ENCODE assay signal across 8 cellular contexts in genomic region chr2:152336103-152336853, GRCh38. TPM values are rescaled to one million over a fixed set of nuclear protein-coding genes. Genes with fewer than 3 reads are reported as not detected.
DNase-seq lines count a peak whose midpoint lies in the region; ATAC-seq and TF ChIP-seq lines count a peak whose summit lies in the region.

No MANE protein-coding gene starts in this region.

- TF ChIP-seq EP300 in suprapubic skin (IDR thresholded peaks at IDR 0.05) = no peak

- TF ChIP-seq CTCF in HEK293 (tag by site-specific recombination; IDR thresholded peaks at IDR 0.05) = peak; percentile 47
- TF ChIP-seq CTCF in RWPE2 (IDR thresholded peaks at IDR 0.05; ENCODE audit: poor library complexity, severe bottlenecking) = no peak
- TF ChIP-seq CTCF in suprapubic skin (IDR thresholded peaks at IDR 0.05) = no peak

- H3K4me1 ChIP-seq in HEK293 (ENCODE audit: control insufficient read depth, insufficient read depth, low read length) (peaks cover 7% of the 10 kb centered on the region), RWPE2 (ENCODE audit: insufficient read depth, poor library complexity, severe bottlenecking) (peaks cover 14% of the 10 kb centered on the region), suprapubic skin (peaks cover 25% of the 10 kb centered on the region)

- H3K9me3 ChIP-seq in HEK293 (ENCODE audit: control insufficient read depth, insufficient read depth, low read depth, low read length) = no peaks in the 10 kb centered on the region
- no peaks in the 10 kb centered on the region for H3K9me3 ChIP-seq in RWPE2 (ENCODE audit: severe bottlenecking)
- H3K9me3 ChIP-seq in suprapubic skin = no peaks in the 10 kb centered on the region

- H3K4me3 ChIP-seq in HEK293 (ENCODE audit: low read depth, low read length) (peak overlapping the region; percentile 83), RWPE2 (ENCODE audit: severe bottlenecking) (peak overlapping the region; percentile 78), suprapubic skin (peak overlapping the region; percentile 97)

- DNase-seq in NCI-H1417 (lab: John Stamatoyannopoulos, UW) (peak in 2 of 3 experiments; percentile 41 to 59), NCI-H1417 treated with DMSO at 0.1 percent for 48 hours (lab: John Stamatoyannopoulos, UW) (no peak), RWPE2 (ENCODE audit: low spot score) (no peak), medulla oblongata (ENCODE audit: extremely low spot score) (peak; percentile 52), suprapubic skin (ENCODE audit: low spot score in 2 of 2) (peak; percentile 71 to 82), amniotic stem cell (lab: John Stamatoyannopoulos, UW) (no peak)
- DNase-seq in effector memory CD8-positive, alpha-beta T cell = no peak

- 2% methylated on average over 38 of the region's 42 CpGs for WGBS in suprapubic skin

- peaks cover 3% of the 10 kb centered on the region for H3K36me3 Mint-ChIP-seq in effector memory CD8-positive, alpha-beta T cell (ENCODE audit: insufficient read depth)

- H3K27ac ChIP-seq in HEK293 (ENCODE audit: extremely low read depth, low read depth, low read length) (peak overlapping the region; percentile 82; the same call in 1 of the 2 replicates), RWPE2 (ENCODE audit: poor library complexity, severe bottlenecking) (peak overlapping the region; percentile 68), suprapubic skin (peak overlapping the region; percentile 84)

- POLR2A ChIA-PET in HEK293 (lab: Yijun Ruan, JAX) = interaction anchor here (0.7 to 1.2 kb wide), 3 partner anchors 75 to 160 kb away, joined by 3 to 4 read pairs (median 3); partner anchors contain the start of gene STAM2

- TF ChIP-seq POLR2A in suprapubic skin (IDR thresholded peaks at IDR 0.05) = no peak

- CTCF ChIA-PET in HEK293 (lab: Yijun Ruan, JAX) = interaction anchor here (0.6 to 1.8 kb wide), 6 partner anchors 19 to 300 kb away, joined by 3 to 7 read pairs (median 4); no protein-coding TSS in a partner anchor

- H3K27me3 Mint-ChIP-seq in effector memory CD8-positive, alpha-beta T cell = peaks cover 52 to 63% of the 10 kb centered on the region in 2 donors

- peaks cover 5 to 12% of the 10 kb centered on the region in 2 donors for H3K4me1 Mint-ChIP-seq in effector memory CD8-positive, alpha-beta T cell (ENCODE audit: low read depth in 2 of 2)

- peak overlapping the region; percentile 67 to 80 for H3K4me3 Mint-ChIP-seq in effector memory CD8-positive, alpha-beta T cell

- ATAC-seq in RWPE2 (ENCODE audit: low read depth) = peak; percentile 61
- ATAC-seq in effector memory CD8-positive, alpha-beta T cell (replicated peaks) = no peak

- H3K27ac Mint-ChIP-seq in effector memory CD8-positive, alpha-beta T cell = no peak overlapping the region

- H3K9me3 Mint-ChIP-seq in effector memory CD8-positive, alpha-beta T cell = no peaks in the 10 kb centered on the region

- H3K36me3 ChIP-seq in HEK293 (ENCODE audit: control insufficient read depth in 2 of 2, insufficient read depth in 1 of 2, low read length in 2 of 2) = no peaks in the 10 kb centered on the region
- no peaks in the 10 kb centered on the region for H3K36me3 ChIP-seq in RWPE2 (ENCODE audit: low read depth)
- no peaks in the 10 kb centered on the region for H3K36me3 ChIP-seq in suprapubic skin

- no peaks in the 10 kb centered on the region for H3K27me3 ChIP-seq in RWPE2 (ENCODE audit: insufficient read depth, poor library complexity, severe bottlenecking)
- H3K27me3 ChIP-seq in suprapubic skin = no peaks in the 10 kb centered on the region

TF ChIP-seq in HEK293, 187 proteins besides CTCF, POLR2A, EP300 and RAD21 (continues in another document):
- TF ChIP-seq ZNF114 (tag by site-specific recombination; IDR thresholded peaks at IDR 0.05) = no peak
- peak; percentile 77; the same call in 1 of the 2 replicates for TF ChIP-seq ZNF223 (tag by site-specific recombination; IDR thresholded peaks at IDR 0.05)
- no peak for TF ChIP-seq ZNF157 (tag by site-specific recombination; IDR thresholded peaks at IDR 0.05)
- 0 out of 2 replicates have a peak, but pooled peaks have one; percentile 35 for TF ChIP-seq ZNF777 (tag by site-specific recombination; IDR thresholded peaks at IDR 0.05; ENCODE audit: borderline replicate concordance)
- peak; percentile 52 for TF ChIP-seq SP2 (tag by site-specific recombination; IDR thresholded peaks at IDR 0.05)
- TF ChIP-seq KLF7 (tag by site-specific recombination; IDR thresholded peaks at IDR 0.05; ENCODE audit: borderline replicate concordance) = no peak
- TF ChIP-seq IKZF3 (tag by site-specific recombination; IDR thresholded peaks at IDR 0.05) = peak; percentile 47; the same call in 1 of the 2 replicates
- TF ChIP-seq, protein P1, sequence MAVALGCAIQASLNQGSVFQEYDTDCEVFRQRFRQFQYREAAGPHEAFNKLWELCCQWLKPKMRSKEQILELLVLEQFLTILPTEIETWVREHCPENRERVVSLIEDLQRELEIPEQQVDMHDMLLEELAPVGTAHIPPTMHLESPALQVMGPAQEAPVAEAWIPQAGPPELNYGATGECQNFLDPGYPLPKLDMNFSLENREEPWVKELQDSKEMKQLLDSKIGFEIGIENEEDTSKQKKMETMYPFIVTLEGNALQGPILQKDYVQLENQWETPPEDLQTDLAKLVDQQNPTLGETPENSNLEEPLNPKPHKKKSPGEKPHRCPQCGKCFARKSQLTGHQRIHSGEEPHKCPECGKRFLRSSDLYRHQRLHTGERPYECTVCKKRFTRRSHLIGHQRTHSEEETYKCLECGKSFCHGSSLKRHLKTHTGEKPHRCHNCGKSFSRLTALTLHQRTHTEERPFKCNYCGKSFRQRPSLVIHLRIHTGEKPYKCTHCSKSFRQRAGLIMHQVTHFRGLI (tag by site-specific recombination; IDR thresholded peaks at IDR 0.05) = peak; percentile 26; the same call in 1 of the 2 replicates
- TF ChIP-seq, protein P2, sequence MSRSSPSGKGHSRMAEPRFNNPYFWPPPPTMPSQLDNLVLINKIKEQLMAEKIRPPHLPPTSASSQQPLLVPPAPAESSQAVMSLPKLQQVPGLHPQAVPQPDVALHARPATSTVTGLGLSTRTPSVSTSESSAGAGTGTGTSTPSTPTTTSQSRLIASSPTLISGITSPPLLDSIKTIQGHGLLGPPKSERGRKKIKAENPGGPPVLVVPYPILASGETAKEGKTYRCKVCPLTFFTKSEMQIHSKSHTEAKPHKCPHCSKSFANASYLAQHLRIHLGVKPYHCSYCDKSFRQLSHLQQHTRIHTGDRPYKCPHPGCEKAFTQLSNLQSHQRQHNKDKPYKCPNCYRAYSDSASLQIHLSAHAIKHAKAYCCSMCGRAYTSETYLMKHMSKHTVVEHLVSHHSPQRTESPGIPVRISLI (tag by site-specific recombination; IDR thresholded peaks at IDR 0.05) = no peak
- TF ChIP-seq ZBTB8A (tag by site-specific recombination; IDR thresholded peaks at IDR 0.05) = peak; percentile 95
- TF ChIP-seq, protein P3, sequence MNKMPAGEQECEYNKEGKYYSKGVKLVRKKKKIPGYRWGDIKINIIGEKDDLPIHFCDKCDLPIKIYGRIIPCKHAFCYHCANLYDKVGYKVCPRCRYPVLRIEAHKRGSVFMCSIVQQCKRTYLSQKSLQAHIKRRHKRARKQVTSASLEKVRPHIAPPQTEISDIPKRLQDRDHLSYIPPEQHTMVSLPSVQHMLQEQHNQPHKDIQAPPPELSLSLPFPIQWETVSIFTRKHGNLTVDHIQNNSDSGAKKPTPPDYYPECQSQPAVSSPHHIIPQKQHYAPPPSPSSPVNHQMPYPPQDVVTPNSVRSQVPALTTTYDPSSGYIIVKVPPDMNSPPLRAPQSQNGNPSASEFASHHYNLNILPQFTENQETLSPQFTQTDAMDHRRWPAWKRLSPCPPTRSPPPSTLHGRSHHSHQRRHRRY (tag by site-specific recombination; IDR thresholded peaks at IDR 0.05) = no peak
- peak; percentile 19 for TF ChIP-seq PATZ1 (tag by site-specific recombination; IDR thresholded peaks at IDR 0.05)
- TF ChIP-seq ZNF239 (tag by site-specific recombination; IDR thresholded peaks at IDR 0.05) = no peak
- peak; percentile 44 for TF ChIP-seq ZNF335 (tag by site-specific recombination; conservative IDR thresholded peaks at IDR 0.05)
- TF ChIP-seq ZNF341 (tag by site-specific recombination; IDR thresholded peaks at IDR 0.05; ENCODE audit: low read depth) = 0 out of 2 replicates have a peak, but pooled peaks have one; percentile 34
- TF ChIP-seq PBX3 (CRISPR knock-in tag; IDR thresholded peaks at IDR 0.05) = no peak
- TF ChIP-seq GLIS2 (tag by site-specific recombination; IDR thresholded peaks at IDR 0.05) = peak; percentile 37
- TF ChIP-seq ZNF394 (tag by site-specific recombination; IDR thresholded peaks at IDR 0.05; ENCODE audit: borderline replicate concordance) = peak; percentile 84

RNA-seq across cellular contexts. Expression of gene FMNL2, which starts 1.3 kb away (rescaled TPM):
- 10 to 100 TPM; 15.4 to 18.1 (median 16.0) TPM for total RNA-seq in suprapubic skin

Comparison
In these comparisons a context has a peak if more than half of its experiments do, and no peak if none do; other contexts are left out.
1. DNase-seq: peak in NCI-H1417 (2 of 3), medulla oblongata (single experiment) and suprapubic skin (2 of 2); none in NCI-H1417 treated with DMSO at 0.1 percent for 48 hours (single experiment), RWPE2 (single experiment), effector memory CD8-positive, alpha-beta T cell (0 of 3) and amniotic stem cell (single experiment).
2. Peak in every context shown above with its lines, with median percentiles within 50 percentile points of each other: H3K27ac ChIP-seq and H3K4me3 ChIP-seq.